In genomic region chr3:153162513-153163348, GRCh38 we compare ENCODE assay signal across 1 cellular context.
TF ChIP-seq lines count a peak whose summit lies in the region.

No MANE protein-coding gene starts in this region.

TF ChIP-seq in HepG2, 621 proteins besides CTCF, POLR2A, EP300 and RAD21 (continued from another document):
- TF ChIP-seq DZIP1 (CRISPR knock-in tag; IDR thresholded peaks at IDR 0.05) (no peak), ZBTB25 (CRISPR knock-in tag; IDR thresholded peaks at IDR 0.05) (no peak), DMAP1 (CRISPR knock-in tag; IDR thresholded peaks at IDR 0.05) (peak; percentile 8; the same call in 1 of the 2 replicates), ZNF550 (CRISPR knock-in tag; IDR thresholded peaks at IDR 0.05; ENCODE audit: borderline replicate concordance) (no peak), NFE2L1 (CRISPR knock-in tag; IDR thresholded peaks at IDR 0.05; ENCODE audit: borderline replicate concordance) (no peak), CSRNP1 (CRISPR knock-in tag; IDR thresholded peaks at IDR 0.05) (peak; percentile 33; the same call in 1 of the 2 replicates), PRDM15 (CRISPR knock-in tag; IDR thresholded peaks at IDR 0.05) (no peak; the same call in 1 of the 2 replicates), ZNF44 (CRISPR knock-in tag; IDR thresholded peaks at IDR 0.05) (no peak), FOSL1 (CRISPR knock-in tag; IDR thresholded peaks at IDR 0.05; ENCODE audit: borderline replicate concordance) (no peak), ZC3H13 (CRISPR knock-in tag; IDR thresholded peaks at IDR 0.05) (peak; percentile 86), MEF2D (CRISPR knock-in tag; IDR thresholded peaks at IDR 0.05) (peak; percentile 46; the same call in 1 of the 2 replicates), RARG (CRISPR knock-in tag; IDR thresholded peaks at IDR 0.05; ENCODE audit: low read depth) (no peak)
